ENCODE assay signal across 26 cellular contexts in genomic region chr20:45223136-45223535, GRCh38. TPM values are rescaled to one million over a fixed set of nuclear protein-coding genes. Genes with fewer than 3 reads are reported as not detected.
"Had no signal": no experiment of that assay in that cellular context is flagged by ENCODE, and none has a peak within 500 bp of the region (broad histone marks: within the 10 kb centered on the region; RNA-seq: fewer than 3 reads in every experiment).

No MANE protein-coding gene starts in this region.

- H3K9me3 ChIP-seq: heart left ventricle, pancreas, tibial artery, upper lobe of left lung, vagina had no signal

- ATAC-seq: heart left ventricle, left colon, left ventricle myocardium superior, pancreas, right cardiac atrium had no signal

- H3K27ac ChIP-seq: heart left ventricle, pancreas, tibial artery, upper lobe of left lung, vagina had no signal

- H3K27ac Mint-ChIP-seq: endodermal cell; naive B cell; nephron; progenitor cell of endocrine pancreas; stimulated activated naive CD8-positive, alpha-beta T cell treated with anti-CD3 and anti-CD28 coated beads, Interleukin-15, Interleukin-2, amounts not matched to agents 100 ng/mL and 50 ng/mL, for 24 hours had no signal

- H3K4me3 Mint-ChIP-seq: endodermal cell; naive B cell; nephron; stimulated activated naive CD8-positive, alpha-beta T cell treated with anti-CD3 and anti-CD28 coated beads, Interleukin-15, Interleukin-2, amounts not matched to agents 100 ng/mL and 50 ng/mL, for 24 hours had no signal

- DNase-seq: dermis blood vessel endothelial cell; endodermal cell; heart left ventricle; hippocampal formation; left colon; left ventricle myocardium superior; mesenchymal stem cell; naive B cell; occipital lobe; pancreas; small intestine; stimulated activated CD4-positive, alpha-beta T cell treated with anti-CD3 and anti-CD28 coated beads, Interleukin-12 subunit alpha, Interleukin-12 subunit beta, amount 100 ng/mL, for 4 hours; stimulated activated CD4-positive, alpha-beta T cell treated with anti-CD3 and anti-CD28 coated beads, Interleukin-2, amount 100 ng/mL, for 48 hours; tibial artery; upper lobe of left lung had no signal

- H3K36me3 ChIP-seq: heart left ventricle, pancreas, tibial artery, upper lobe of left lung, vagina had no signal

- H3K36me3 Mint-ChIP-seq: naive B cell had no signal

- H3K9me3 Mint-ChIP-seq: endodermal cell; nephron; stimulated activated naive CD8-positive, alpha-beta T cell treated with anti-CD3 and anti-CD28 coated beads, Interleukin-15, Interleukin-2, amounts not matched to agents 100 ng/mL and 50 ng/mL, for 24 hours had no signal

- H3K4me1 Mint-ChIP-seq: endodermal cell, naive B cell, nephron had no signal

- H3K4me1 ChIP-seq: heart left ventricle, pancreas, tibial artery, upper lobe of left lung, vagina had no signal

- FAIRE-seq: endothelial cell of umbilical vein, frontal cortex, pancreas, small intestine had no signal

- H3K4me3 ChIP-seq: heart left ventricle, lung, pancreas, tibial artery, upper lobe of left lung, vagina had no signal

- H3K27me3 ChIP-seq: tibial artery, upper lobe of left lung, vagina had no signal

RNA-seq across cellular contexts. Expression of gene SEMG2, which starts 2.0 kb away (rescaled TPM):
- total RNA-seq: dermis blood vessel endothelial cell, endodermal cell, endothelial cell of umbilical vein, frontal cortex, glomerular endothelial cell, heart left ventricle, kidney epithelial cell, left colon, left ventricle myocardium superior, lung, occipital lobe, pancreas, progenitor cell of endocrine pancreas, right cardiac atrium, temporal lobe, upper lobe of left lung, vagina had no signal

RNA-seq across cellular contexts. Expression of gene SEMG1, which starts 16.3 kb away (rescaled TPM):
- total RNA-seq: dermis blood vessel endothelial cell, endothelial cell of umbilical vein, frontal cortex, glomerular endothelial cell, heart left ventricle, kidney epithelial cell, left ventricle myocardium superior, occipital lobe, pancreas, progenitor cell of endocrine pancreas, right cardiac atrium, temporal lobe, upper lobe of left lung, vagina had no signal

RNA-seq across cellular contexts. Expression of gene SLPI, which starts 31.2 kb away (rescaled TPM):
- total RNA-seq: endodermal cell, endothelial cell of umbilical vein, glomerular endothelial cell, occipital lobe, progenitor cell of endocrine pancreas, temporal lobe had no signal

RNA-seq across cellular contexts. Expression of gene PI3, which starts 48.4 kb away (rescaled TPM):
- total RNA-seq: dermis blood vessel endothelial cell, endodermal cell, endothelial cell of umbilical vein, frontal cortex, glomerular endothelial cell, kidney epithelial cell, occipital lobe, progenitor cell of endocrine pancreas, right cardiac atrium, temporal lobe had no signal
